8 cellular contexts compared by ENCODE assay signal in genomic region chr12:674272-674781, GRCh38. TPM values are rescaled to one million over a fixed set of nuclear protein-coding genes. Genes with fewer than 3 reads are reported as not detected.
A peak's percentile ranks its signal among the peaks of the same experiment; 100 is the strongest.
DNase-seq lines count a peak whose midpoint lies in the region; ATAC-seq, FAIRE-seq and TF ChIP-seq lines count a peak whose summit lies in the region.

No MANE protein-coding gene starts in this region.

- no peaks in the 10 kb centered on the region for H4K20me1 ChIP-seq in K562 (replicated peaks; ENCODE audit: control insufficient read depth, insufficient read depth, low read length)

- in situ Hi-C loops in K562 (cut with MboI) = no loop called here

- POLR2A ChIA-PET in K562 (lab: Yijun Ruan, JAX) = no interaction called here

- TF ChIP-seq CTCF in K562 (IDR thresholded peaks at IDR 0.05 in 2 of 3, conservative IDR thresholded peaks at IDR 0.05 in 1 of 3; ENCODE audit: insufficient read depth in 2 of 3, low read depth in 1 of 3, low read length in 3 of 3) = no peak

- CTCF ChIA-PET in K562 (lab: Yijun Ruan, JAX; ENCODE audit: low intra/inter-chr PET ratio) = interaction anchor here (0.6 kb wide), 1 partner anchor 11 kb away, joined by 3 read pairs; no protein-coding TSS in a partner anchor

- TF ChIP-seq POLR2A in K562 (conservative IDR thresholded peaks at IDR 0.05) = no peak

- H3K27me3 Mint-ChIP-seq in T-helper 17 cell = no peaks in the 10 kb centered on the region

- peak; percentile 74 for FAIRE-seq in K562 (lab: Jason Lieb, UNC)

- no peak overlapping the region for H3K4me3 ChIP-seq in K562
- no peak overlapping the region for H3K4me3 ChIP-seq in MG63

- H3K79me2 ChIP-seq in K562 (ENCODE audit: control insufficient read depth, insufficient read depth, low read length) = no peaks in the 10 kb centered on the region

- 0 out of 2 replicates have a peak overlapping the region, but pooled peaks have one; percentile 8 for H2AFZ ChIP-seq in K562 (ENCODE audit: low read depth, low read length)

- no peak overlapping the region for H3K9ac ChIP-seq in K562 (ENCODE audit: insufficient read depth in 1 of 2, low read depth in 2 of 2, low read length in 2 of 2)

- H3K4me1 ChIP-seq in K562 (replicated peaks in 1 of 2; ENCODE audit: control insufficient read depth in 2 of 2, insufficient read depth in 2 of 2, low read length in 2 of 2) = peaks cover 0 to 5% of the 10 kb centered on the region in 2 experiments; a peak in 3 of 5 replicates

- peak; percentile 22 to 59 (median 46) for DNase-seq in T-helper 17 cell
- DNase-seq in K562 (ENCODE audit: extremely low read depth in 1 of 4, low spot score in 3 of 4) = peak in 2 of 4 experiments; percentile 17 to 31
- DNase-seq in stimulated activated CD8-positive, alpha-beta memory T cell treated with anti-CD3 and anti-CD28 coated beads, Interleukin-7, amount 100 ng/mL, for 1 hour (ENCODE audit: low read depth in 2 of 2) = peak; percentile 16 to 19
- no peak for DNase-seq in MG63
- no peak for DNase-seq in AG08396 (ENCODE audit: low spot score)
- DNase-seq in NCI-H1105 (lab: John Stamatoyannopoulos, UW) = no peak

- H3K4me2 ChIP-seq in K562 (ENCODE audit: insufficient read depth, low read length) = peak overlapping the region; percentile 16; the same call in 1 of the 2 replicates

- H3K4me3 Mint-ChIP-seq in T-helper 17 cell = peak overlapping the region; percentile 77

- H3K27me3 ChIP-seq in K562 (ENCODE audit: control insufficient read depth in 2 of 2, insufficient read depth in 2 of 2, low read length in 2 of 2) = no peaks in the 10 kb centered on the region
- peaks cover 8% of the 10 kb centered on the region; the same call in 1 of the 2 replicates for H3K27me3 ChIP-seq in MG63

- H3K36me3 Mint-ChIP-seq in T-helper 17 cell (ENCODE audit: low read depth) = no peaks in the 10 kb centered on the region

- no peak for TF ChIP-seq RAD21 in K562 (CRISPR knock-in tag; conservative IDR thresholded peaks at IDR 0.05 in 1 of 2, IDR thresholded peaks at IDR 0.05 in 1 of 2)

- peak overlapping the region; percentile 98 for H3K27ac Mint-ChIP-seq in T-helper 17 cell

- no peaks in the 10 kb centered on the region for H3K9me1 ChIP-seq in K562 (ENCODE audit: control insufficient read depth, insufficient read depth, low read length)

- TF ChIP-seq EP300 in K562 (IDR thresholded peaks at IDR 0.05; ENCODE audit: low read length) = no peak

- BruUV-seq in K562 (replicated peaks; lab: Mats Ljungman, UMichigan) = no TSS peak

- H3K36me3 ChIP-seq in K562 (ENCODE audit: control insufficient read depth, insufficient read depth, low read length) (no peaks in the 10 kb centered on the region), MG63 (no peaks in the 10 kb centered on the region)

- H3K4me1 Mint-ChIP-seq in T-helper 17 cell = peaks cover 39% of the 10 kb centered on the region

- H3K9me3 ChIP-seq in T-helper 17 cell (ENCODE audit: control insufficient read depth, low read length, poor library complexity, severe bottlenecking) (no peaks in the 10 kb centered on the region), K562 (replicated peaks; ENCODE audit: control insufficient read depth, insufficient read depth, low read depth, low read length) (no peaks in the 10 kb centered on the region), MG63 (no peaks in the 10 kb centered on the region)

- intact Hi-C loops in K562 (cut with micrococcal nuclease) = no loop called here

- ATAC-seq in GM18873 (IDR thresholded peaks at IDR 0.05; ENCODE audit: low FRiP score, unreplicated experiment) = peak; percentile 76
- peak; percentile 76 for ATAC-seq in HG02973 (IDR thresholded peaks at IDR 0.05; ENCODE audit: unreplicated experiment)
- peak; percentile 92 for ATAC-seq in T-helper 17 cell
- peak; percentile 70 for ATAC-seq in K562

- H3K27ac ChIP-seq in K562 (ENCODE audit: extremely low read depth, low read depth, low read length) = no peak overlapping the region

- 11% methylated on average over 4 of the region's 4 CpGs for WGBS in K562 (ENCODE audit: insufficient coverage, low coverage, missing lambda C conversion rate)

TF ChIP-seq in K562, 482 proteins besides CTCF, POLR2A, EP300 and RAD21:
- TF ChIP-seq ARID1B (IDR thresholded peaks at IDR 0.05) (peak; percentile 30; the same call in 1 of the 2 replicates), CBFA2T3 (IDR thresholded peaks at IDR 0.05) (peak; percentile 16; the same call in 1 of the 2 replicates), DPF2 (IDR thresholded peaks at IDR 0.05) (0 out of 2 replicates have a peak, but pooled peaks have one; percentile 16), RFX1 (IDR thresholded peaks at IDR 0.05) (0 out of 2 replicates have a peak, but pooled peaks have one; percentile 35), VEZF1 (CRISPR knock-in tag; IDR thresholded peaks at IDR 0.05) (peak; percentile 82), HMGN3 (IDR thresholded peaks at IDR 0.05; ENCODE audit: borderline replicate concordance, extremely low read depth, insufficient read length, low read depth, low read length) (no peak), TCF3 (CRISPR knock-in tag; IDR thresholded peaks at IDR 0.05) (peak; percentile 22; the same call in 1 of the 2 replicates), RBBP5 (IDR thresholded peaks at IDR 0.05; ENCODE audit: borderline replicate concordance, insufficient read depth, low read length, poor library complexity, severe bottlenecking) (no peak)

RNA-seq across cellular contexts. Expression of gene NINJ2, which starts 11.1 kb away (rescaled TPM):
- total RNA-seq in T-helper 17 cell (1 to 10 TPM; 6.1 to 6.3 TPM), K562 (2014; rRNA removed) (3.6 and 4.5 TPM in 2 replicates), K562 (2014; rRNA removed; fragmentation: Illumina TruSeq; extraction: Trizol) (1.7 and 3.3 TPM in 2 replicates), K562 (2015; rRNA removed; fragmentation: Illumina TruSeq; extraction: Trizol) (4.0 and 4.9 TPM in 2 replicates), K562 (2021) (2.3 and 2.6 TPM in 2 replicates)
- total RNA-seq in K562 (2011; cell fraction: chromatin; rRNA removed; ENCODE audit: low replicate concordance) = 1.9 and 2.7 TPM in 2 replicates
- total RNA-seq in K562 (2011; cell fraction: nucleolus; rRNA removed) = 2.0 and 2.1 TPM in 2 replicates
- 1.5 TPM in 2 replicates for total RNA-seq in K562 (2011; cell fraction: nucleoplasm; rRNA removed)
- polyA plus RNA-seq in K562 (2011; rRNA removed) (3.6 and 5.3 TPM in 2 replicates), K562 (2014; fragmentation: Illumina TruSeq; extraction: Trizol) (6.5 and 7.3 TPM in 2 replicates), K562 (2014; fragmentation: Nextera tagmentation; extraction: Ambion mirVana) (10 to 100 TPM; 10.6 to 16.0 TPM), K562 (2014; rRNA removed) (4.3 and 4.8 TPM in 2 replicates)
- polyA plus RNA-seq in K562 (2011; cell fraction: cytosol; rRNA removed) = 13.1 and 19.4 TPM in 2 replicates
- 4.1 and 4.4 TPM in 2 replicates for polyA plus RNA-seq in K562 (2011; cell fraction: nucleus; rRNA removed)
- 5.8 and 7.2 TPM in 2 replicates for polyA plus RNA-seq in K562 (2012)
- 5.5 and 8.4 TPM in 2 replicates for polyA minus RNA-seq in K562 (2011; rRNA and poly(A)+ RNA removed)
- 2.9 and 3.7 TPM in 2 replicates for polyA minus RNA-seq in K562 (2011; cell fraction: cytosol; rRNA and poly(A)+ RNA removed)
- 0.81 and 2.6 TPM in 2 replicates for polyA minus RNA-seq in K562 (2011; cell fraction: nucleus; rRNA and poly(A)+ RNA removed)
- 3.1 TPM in 1 of 2 replicates, not detected in the other for total RNA-seq in MG63 (2014; rRNA removed; shearing (Covaris generic); ENCODE audit: low replicate concordance)

Comparison
In these comparisons a context has a peak if more than half of its experiments do, and no peak if none do; other contexts are left out.
1. DNase-seq: peak in T-helper 17 cell (3 of 3) and stimulated activated CD8-positive, alpha-beta memory T cell treated with anti-CD3 and anti-CD28 coated beads, Interleukin-7, amount 100 ng/mL, for 1 hour (2 of 2); none in MG63 (single experiment), AG08396 (single experiment) and NCI-H1105 (single experiment).
2. Peak in every context shown above with its lines, with median percentiles within 50 percentile points of each other: ATAC-seq.